In the genomic region with DNA sequence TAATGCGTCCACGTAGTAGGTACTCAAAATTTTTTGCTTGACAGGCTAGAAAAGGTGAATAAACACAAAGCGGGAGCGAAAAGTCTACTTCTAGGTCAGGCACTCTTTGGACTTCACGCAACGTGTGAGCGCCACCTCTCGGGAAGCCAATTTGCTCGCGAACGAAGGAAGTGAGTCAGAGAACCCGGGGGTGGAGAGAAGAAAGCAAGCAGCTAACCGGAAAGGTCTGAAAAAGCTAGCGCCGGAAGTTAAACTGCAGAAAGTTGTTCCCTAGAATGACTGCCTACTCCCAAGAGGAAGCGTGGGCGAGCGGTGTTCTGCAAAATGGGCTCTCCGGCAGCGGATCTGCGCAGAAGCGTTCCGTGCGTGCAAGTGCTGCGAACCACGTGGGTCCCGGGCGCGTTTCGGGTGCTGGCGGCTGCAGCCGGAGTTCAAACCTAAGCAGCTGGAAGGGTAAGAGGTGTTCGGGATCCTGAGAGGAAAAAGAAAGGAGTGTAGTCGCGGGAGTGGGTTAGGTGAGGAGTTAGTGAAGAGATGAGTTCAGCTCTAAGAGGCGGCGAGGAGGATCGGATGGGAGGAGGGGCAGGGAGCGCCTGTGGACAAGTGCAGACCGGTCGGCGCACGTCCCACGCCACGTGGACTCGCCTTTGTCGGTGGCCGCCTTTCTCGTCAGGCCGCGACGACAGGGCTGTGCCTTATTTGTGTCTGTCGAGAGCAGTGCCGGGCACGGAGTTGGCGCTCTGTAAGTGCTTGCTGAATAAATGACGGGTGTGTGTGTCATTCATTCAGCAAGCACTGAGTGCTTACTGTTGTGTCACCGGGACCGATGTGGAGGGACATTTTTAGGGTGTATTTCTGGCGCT, we compare ENCODE assay signal across 7 cellular contexts. TPM values are rescaled to one million over a fixed set of nuclear protein-coding genes. Genes with fewer than 3 reads are reported as not detected.
A peak's percentile ranks its signal among the peaks of the same experiment; 100 is the strongest.
DNase-seq lines count a peak whose midpoint lies in the region; ATAC-seq, FAIRE-seq and TF ChIP-seq lines count a peak whose summit lies in the region.

A gene (plus strand): TSS at position 350 of the 863 bp plus-strand sequence. CDS start 2,096 bp downstream, outside the sequence.

- H3K4me2 ChIP-seq in astrocyte (ENCODE audit: low read length): peak within 1 kb of the TSS; percentile 97

- H3K27ac ChIP-seq in astrocyte (ENCODE audit: low read depth, low read length) (peak within 1 kb of the TSS; percentile 83), rectal smooth muscle tissue (ENCODE audit: low read depth, low read length) (peak within 1 kb of the TSS; percentile 96)

- H3K36me3 ChIP-seq in astrocyte (ENCODE audit: insufficient read depth, low read length) (peaks cover 25% of the 10 kb centered on the region), rectal smooth muscle tissue (ENCODE audit: control insufficient read depth, insufficient read depth, low read length) (no peaks in the 10 kb centered on the region)

- H3K9ac ChIP-seq in astrocyte (ENCODE audit: low read length) (peak within 1 kb of the TSS; percentile 94), rectal smooth muscle tissue (ENCODE audit: low read length) (peak within 1 kb of the TSS; percentile 86)

- H3K4me3 ChIP-seq in astrocyte (ENCODE audit: insufficient read depth, low read depth, low read length) (peak within 1 kb of the TSS; percentile 95), rectal smooth muscle tissue (ENCODE audit: low read length) (peak within 1 kb of the TSS; percentile 99)

- H3K4me1 ChIP-seq in astrocyte (ENCODE audit: insufficient read depth, low read length) (peaks cover 8% of the 10 kb centered on the region), rectal smooth muscle tissue (ENCODE audit: control insufficient read depth, insufficient read depth, low read length) (peaks cover 9% of the 10 kb centered on the region)

- peaks cover 51% of the 10 kb centered on the region for H3K79me2 ChIP-seq in astrocyte (ENCODE audit: insufficient read depth, low read length)

- no peaks in the 10 kb centered on the region for H3K27me3 Mint-ChIP-seq in astrocyte (ENCODE audit: low read depth, unreplicated experiment)

- peaks cover 26% of the 10 kb centered on the region for H4K20me1 ChIP-seq in astrocyte (ENCODE audit: insufficient read depth, low read length)

- H3K27me3 ChIP-seq in astrocyte (ENCODE audit: insufficient read depth, low read length) (no peaks in the 10 kb centered on the region), rectal smooth muscle tissue (ENCODE audit: control insufficient read depth, insufficient read depth, low read length) (no peaks in the 10 kb centered on the region)

- H3K9me3 Mint-ChIP-seq in astrocyte (ENCODE audit: unreplicated experiment): no peaks in the 10 kb centered on the region

- H3K27ac Mint-ChIP-seq in astrocyte (ENCODE audit: unreplicated experiment): no peak within 1 kb of the TSS

- intact Hi-C loops in T-helper 2 cell treated with Interferon-gamma antibody and Interleukin-4, amounts not matched to agents 100 ng/mL and 5 ng/mL, for 36 hours (cut with micrococcal nuclease): loop anchor here (1.0 to 10.0 kb wide), 8 partner anchors 13 to 446 kb away; a partner anchor contains a TSS

- peak; percentile 89 for ATAC-seq in GM18499 (IDR thresholded peaks at IDR 0.05; ENCODE audit: insufficient read depth, unreplicated experiment)
- ATAC-seq in HG02943 (IDR thresholded peaks at IDR 0.05; ENCODE audit: low read depth, unreplicated experiment): peak; percentile 93

- H2AFZ ChIP-seq in astrocyte (ENCODE audit: low read depth, low read length): peak within 1 kb of the TSS; percentile 86

- no peaks in the 10 kb centered on the region for H3K9me3 ChIP-seq in astrocyte (ENCODE audit: insufficient read depth, low read depth, low read length)

- H3K4me1 Mint-ChIP-seq in astrocyte (ENCODE audit: low read depth, unreplicated experiment): no peaks in the 10 kb centered on the region

- H3K36me3 Mint-ChIP-seq in astrocyte (ENCODE audit: low read depth, unreplicated experiment): peaks cover 2% of the 10 kb centered on the region

- DNase-seq in NCI-H187 (lab: John Stamatoyannopoulos, UW): peak; percentile 91 to 92
- DNase-seq in astrocyte (ENCODE audit: low read depth): peak; percentile 99
- peak; percentile 97 for DNase-seq in hepatic stellate cell (ENCODE audit: low spot score)

- peak; percentile 88 for FAIRE-seq in astrocyte (lab: Jason Lieb, UNC)

- TF ChIP-seq CTCF in astrocyte (IDR thresholded peaks at IDR 0.05; ENCODE audit: insufficient read depth, low read depth, low read length): peak; percentile 94

- H3K4me3 Mint-ChIP-seq in astrocyte (ENCODE audit: unreplicated experiment): no peak within 1 kb of the TSS

RNA-seq across cellular contexts. Expression of the gene that starts here (rescaled TPM):
- total RNA-seq in T-helper 2 cell treated with Interferon-gamma antibody and Interleukin-4, amounts not matched to agents 100 ng/mL and 5 ng/mL, for 36 hours: 185 and 197 TPM in 2 replicates
- total RNA-seq in astrocyte: 222 and 236 TPM in 2 replicates

Comparison
In these comparisons a context has a peak if more than half of its experiments do, and no peak if none do; other contexts are left out.
1. Peak in every context shown above with its lines: DNase-seq, ATAC-seq, H3K4me3 ChIP-seq and H3K27ac ChIP-seq.